In genomic region chr7:94440460-94441039, GRCh38 we compare ENCODE assay signal across 1 cellular context.
TF ChIP-seq lines count a peak whose summit lies in the region.

No MANE protein-coding gene starts in this region.

TF ChIP-seq in HepG2, 621 proteins besides CTCF, POLR2A, EP300 and RAD21 (continued from another document and continues in another):
- TF ChIP-seq, protein P1, sequence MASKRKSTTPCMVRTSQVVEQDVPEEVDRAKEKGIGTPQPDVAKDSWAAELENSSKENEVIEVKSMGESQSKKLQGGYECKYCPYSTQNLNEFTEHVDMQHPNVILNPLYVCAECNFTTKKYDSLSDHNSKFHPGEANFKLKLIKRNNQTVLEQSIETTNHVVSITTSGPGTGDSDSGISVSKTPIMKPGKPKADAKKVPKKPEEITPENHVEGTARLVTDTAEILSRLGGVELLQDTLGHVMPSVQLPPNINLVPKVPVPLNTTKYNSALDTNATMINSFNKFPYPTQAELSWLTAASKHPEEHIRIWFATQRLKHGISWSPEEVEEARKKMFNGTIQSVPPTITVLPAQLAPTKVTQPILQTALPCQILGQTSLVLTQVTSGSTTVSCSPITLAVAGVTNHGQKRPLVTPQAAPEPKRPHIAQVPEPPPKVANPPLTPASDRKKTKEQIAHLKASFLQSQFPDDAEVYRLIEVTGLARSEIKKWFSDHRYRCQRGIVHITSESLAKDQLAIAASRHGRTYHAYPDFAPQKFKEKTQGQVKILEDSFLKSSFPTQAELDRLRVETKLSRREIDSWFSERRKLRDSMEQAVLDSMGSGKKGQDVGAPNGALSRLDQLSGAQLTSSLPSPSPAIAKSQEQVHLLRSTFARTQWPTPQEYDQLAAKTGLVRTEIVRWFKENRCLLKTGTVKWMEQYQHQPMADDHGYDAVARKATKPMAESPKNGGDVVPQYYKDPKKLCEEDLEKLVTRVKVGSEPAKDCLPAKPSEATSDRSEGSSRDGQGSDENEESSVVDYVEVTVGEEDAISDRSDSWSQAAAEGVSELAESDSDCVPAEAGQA (IDR thresholded peaks at IDR 0.05; ENCODE audit: low read depth): no peak
- TF ChIP-seq, protein P1 (CRISPR knock-in tag; IDR thresholded peaks at IDR 0.05; ENCODE audit: borderline replicate concordance): no peak
- no peak for TF ChIP-seq MAZ (IDR thresholded peaks at IDR 0.05; ENCODE audit: borderline replicate concordance, low read depth, low read length)
- no peak for TF ChIP-seq MAZ (CRISPR knock-in tag; IDR thresholded peaks at IDR 0.05; ENCODE audit: low read depth)
- no peak for TF ChIP-seq HBP1 (CRISPR knock-in tag; IDR thresholded peaks at IDR 0.05; ENCODE audit: low read depth)
- TF ChIP-seq ZFP36 (IDR thresholded peaks at IDR 0.05; ENCODE audit: borderline replicate concordance, low read depth, low read length, partially characterized antibody): no peak
- TF ChIP-seq SP2 (CRISPR knock-in tag; IDR thresholded peaks at IDR 0.05): no peak
- no peak for TF ChIP-seq PTBP1 (IDR thresholded peaks at IDR 0.05; ENCODE audit: low read depth, low read length, poor library complexity, severe bottlenecking)
- TF ChIP-seq FOXJ3 (CRISPR knock-in tag; IDR thresholded peaks at IDR 0.05; ENCODE audit: borderline replicate concordance): no peak
- no peak for TF ChIP-seq FOXP1 (IDR thresholded peaks at IDR 0.05)
- TF ChIP-seq FOXP1 (CRISPR knock-in tag; IDR thresholded peaks at IDR 0.05): no peak
- peak; percentile 43; the same call in 1 of the 2 replicates for TF ChIP-seq GATAD2A (CRISPR knock-in tag; IDR thresholded peaks at IDR 0.05)
- no peak for TF ChIP-seq THYN1 (CRISPR knock-in tag; IDR thresholded peaks at IDR 0.05; ENCODE audit: borderline replicate concordance, low read depth)
- TF ChIP-seq ZHX1 (CRISPR knock-in tag; IDR thresholded peaks at IDR 0.05; ENCODE audit: low read depth): no peak
- TF ChIP-seq, protein P2, sequence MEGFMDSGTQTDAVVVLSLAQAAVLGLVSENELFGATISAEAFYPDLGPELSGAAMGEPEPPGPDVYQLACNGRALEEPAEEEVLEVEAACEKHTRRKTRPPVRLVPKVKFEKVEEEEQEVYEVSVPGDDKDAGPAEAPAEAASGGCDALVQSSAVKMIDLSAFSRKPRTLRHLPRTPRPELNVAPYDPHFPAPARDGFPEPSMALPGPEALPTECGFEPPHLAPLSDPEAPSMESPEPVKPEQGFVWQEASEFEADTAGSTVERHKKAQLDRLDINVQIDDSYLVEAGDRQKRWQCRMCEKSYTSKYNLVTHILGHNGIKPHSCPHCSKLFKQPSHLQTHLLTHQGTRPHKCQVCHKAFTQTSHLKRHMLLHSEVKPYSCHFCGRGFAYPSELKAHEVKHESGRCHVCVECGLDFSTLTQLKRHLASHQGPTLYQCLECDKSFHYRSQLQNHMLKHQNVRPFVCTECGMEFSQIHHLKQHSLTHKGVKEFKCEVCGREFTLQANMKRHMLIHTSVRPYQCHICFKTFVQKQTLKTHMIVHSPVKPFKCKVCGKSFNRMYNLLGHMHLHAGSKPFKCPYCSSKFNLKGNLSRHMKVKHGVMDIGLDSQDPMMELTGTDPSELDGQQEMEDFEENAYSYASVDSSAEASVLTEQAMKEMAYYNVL (CRISPR knock-in tag; IDR thresholded peaks at IDR 0.05; ENCODE audit: borderline replicate concordance): peak; percentile 27; the same call in 1 of the 2 replicates
- peak; percentile 28; the same call in 1 of the 2 replicates for TF ChIP-seq RARA (CRISPR knock-in tag; IDR thresholded peaks at IDR 0.05)
- TF ChIP-seq, protein P3, sequence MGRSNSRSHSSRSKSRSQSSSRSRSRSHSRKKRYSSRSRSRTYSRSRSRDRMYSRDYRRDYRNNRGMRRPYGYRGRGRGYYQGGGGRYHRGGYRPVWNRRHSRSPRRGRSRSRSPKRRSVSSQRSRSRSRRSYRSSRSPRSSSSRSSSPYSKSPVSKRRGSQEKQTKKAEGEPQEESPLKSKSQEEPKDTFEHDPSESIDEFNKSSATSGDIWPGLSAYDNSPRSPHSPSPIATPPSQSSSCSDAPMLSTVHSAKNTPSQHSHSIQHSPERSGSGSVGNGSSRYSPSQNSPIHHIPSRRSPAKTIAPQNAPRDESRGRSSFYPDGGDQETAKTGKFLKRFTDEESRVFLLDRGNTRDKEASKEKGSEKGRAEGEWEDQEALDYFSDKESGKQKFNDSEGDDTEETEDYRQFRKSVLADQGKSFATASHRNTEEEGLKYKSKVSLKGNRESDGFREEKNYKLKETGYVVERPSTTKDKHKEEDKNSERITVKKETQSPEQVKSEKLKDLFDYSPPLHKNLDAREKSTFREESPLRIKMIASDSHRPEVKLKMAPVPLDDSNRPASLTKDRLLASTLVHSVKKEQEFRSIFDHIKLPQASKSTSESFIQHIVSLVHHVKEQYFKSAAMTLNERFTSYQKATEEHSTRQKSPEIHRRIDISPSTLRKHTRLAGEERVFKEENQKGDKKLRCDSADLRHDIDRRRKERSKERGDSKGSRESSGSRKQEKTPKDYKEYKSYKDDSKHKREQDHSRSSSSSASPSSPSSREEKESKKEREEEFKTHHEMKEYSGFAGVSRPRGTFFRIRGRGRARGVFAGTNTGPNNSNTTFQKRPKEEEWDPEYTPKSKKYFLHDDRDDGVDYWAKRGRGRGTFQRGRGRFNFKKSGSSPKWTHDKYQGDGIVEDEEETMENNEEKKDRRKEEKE (IDR thresholded peaks at IDR 0.05): no peak
- TF ChIP-seq LCORL (IDR thresholded peaks at IDR 0.05): no peak
- TF ChIP-seq LCORL (CRISPR knock-in tag; IDR thresholded peaks at IDR 0.05): no peak; the same call in 1 of the 2 replicates
- TF ChIP-seq MTF1 (CRISPR knock-in tag; IDR thresholded peaks at IDR 0.05): no peak
- no peak for TF ChIP-seq ETS1 (CRISPR knock-in tag; IDR thresholded peaks at IDR 0.05)
- TF ChIP-seq ZNF615 (CRISPR knock-in tag; IDR thresholded peaks at IDR 0.05; ENCODE audit: borderline replicate concordance): 0 out of 2 replicates have a peak, but pooled peaks have one; percentile 51
- TF ChIP-seq, protein P4, sequence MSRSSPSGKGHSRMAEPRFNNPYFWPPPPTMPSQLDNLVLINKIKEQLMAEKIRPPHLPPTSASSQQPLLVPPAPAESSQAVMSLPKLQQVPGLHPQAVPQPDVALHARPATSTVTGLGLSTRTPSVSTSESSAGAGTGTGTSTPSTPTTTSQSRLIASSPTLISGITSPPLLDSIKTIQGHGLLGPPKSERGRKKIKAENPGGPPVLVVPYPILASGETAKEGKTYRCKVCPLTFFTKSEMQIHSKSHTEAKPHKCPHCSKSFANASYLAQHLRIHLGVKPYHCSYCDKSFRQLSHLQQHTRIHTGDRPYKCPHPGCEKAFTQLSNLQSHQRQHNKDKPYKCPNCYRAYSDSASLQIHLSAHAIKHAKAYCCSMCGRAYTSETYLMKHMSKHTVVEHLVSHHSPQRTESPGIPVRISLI (CRISPR knock-in tag; IDR thresholded peaks at IDR 0.05; ENCODE audit: borderline replicate concordance): no peak
- TF ChIP-seq, protein P5, sequence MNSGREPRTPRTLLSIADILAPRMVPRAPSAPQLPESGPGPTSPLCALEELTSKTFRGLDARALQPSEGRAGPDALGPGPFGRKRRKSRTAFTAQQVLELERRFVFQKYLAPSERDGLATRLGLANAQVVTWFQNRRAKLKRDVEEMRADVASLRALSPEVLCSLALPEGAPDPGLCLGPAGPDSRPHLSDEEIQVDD (CRISPR knock-in tag; IDR thresholded peaks at IDR 0.05; ENCODE audit: borderline replicate concordance): no peak
- no peak for TF ChIP-seq NFYC (CRISPR knock-in tag; IDR thresholded peaks at IDR 0.05)
- no peak for TF ChIP-seq ZBTB3 (CRISPR knock-in tag; IDR thresholded peaks at IDR 0.05; ENCODE audit: borderline replicate concordance, low read depth)
- TF ChIP-seq SCMH1 (CRISPR knock-in tag; IDR thresholded peaks at IDR 0.05; ENCODE audit: borderline replicate concordance): no peak
- TF ChIP-seq SP5 (CRISPR knock-in tag; IDR thresholded peaks at IDR 0.05; ENCODE audit: borderline replicate concordance, low read depth): peak; percentile 91
- TF ChIP-seq MAF1 (CRISPR knock-in tag; IDR thresholded peaks at IDR 0.05; ENCODE audit: borderline replicate concordance): no peak
- TF ChIP-seq, protein P6, sequence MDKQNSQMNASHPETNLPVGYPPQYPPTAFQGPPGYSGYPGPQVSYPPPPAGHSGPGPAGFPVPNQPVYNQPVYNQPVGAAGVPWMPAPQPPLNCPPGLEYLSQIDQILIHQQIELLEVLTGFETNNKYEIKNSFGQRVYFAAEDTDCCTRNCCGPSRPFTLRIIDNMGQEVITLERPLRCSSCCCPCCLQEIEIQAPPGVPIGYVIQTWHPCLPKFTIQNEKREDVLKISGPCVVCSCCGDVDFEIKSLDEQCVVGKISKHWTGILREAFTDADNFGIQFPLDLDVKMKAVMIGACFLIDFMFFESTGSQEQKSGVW (CRISPR knock-in tag; IDR thresholded peaks at IDR 0.05; ENCODE audit: borderline replicate concordance): no peak
- no peak for TF ChIP-seq ZSCAN9 (CRISPR knock-in tag; IDR thresholded peaks at IDR 0.05; ENCODE audit: borderline replicate concordance)
- TF ChIP-seq ZNF616 (CRISPR knock-in tag; IDR thresholded peaks at IDR 0.05; ENCODE audit: low read depth): no peak
- TF ChIP-seq KDM3A (CRISPR knock-in tag; IDR thresholded peaks at IDR 0.05; ENCODE audit: low read depth): no peak
- no peak for TF ChIP-seq ATF6 (CRISPR knock-in tag; conservative IDR thresholded peaks at IDR 0.05)
- TF ChIP-seq GABPA (IDR thresholded peaks at IDR 0.05; ENCODE audit: low read depth, low read length): peak; percentile 37; the same call in 1 of the 2 replicates
- peak; percentile 83 for TF ChIP-seq GABPA (CRISPR knock-in tag; IDR thresholded peaks at IDR 0.05; ENCODE audit: low read depth)
